Comparison of ENCODE assay signal across 6 cellular contexts in genomic region chr12:56382611-56383010, GRCh38. TPM values are rescaled to one million over a fixed set of nuclear protein-coding genes. Genes with fewer than 3 reads are reported as not detected.
"Had no signal": no experiment of that assay in that cellular context is flagged by ENCODE, and none has a peak within 500 bp of the region (broad histone marks: within the 10 kb centered on the region; RNA-seq: fewer than 3 reads in every experiment).

No MANE protein-coding gene starts in this region.

- H3K4me3 ChIP-seq: K562 had no signal

- H3K27ac ChIP-seq: HL-60 had no signal

- DNase-seq: IMR-90 had no signal

RNA-seq across cellular contexts. Expression of gene APOF, which starts 20.0 kb away (rescaled TPM):
- total RNA-seq: HT-29, HT1080, IMR-90 had no signal
- polyA plus RNA-seq: IgD-negative memory B cell, IMR-90 had no signal

RNA-seq across cellular contexts. Expression of gene IL23A, which starts 43.9 kb away (rescaled TPM):
- total RNA-seq: HT1080, IMR-90 had no signal
